Comparison of ENCODE assay signal across 8 cellular contexts in genomic region chr5:110727025-110727314, GRCh38. TPM values are rescaled to one million over a fixed set of nuclear protein-coding genes. Genes with fewer than 3 reads are reported as not detected.
DNase-seq lines count a peak whose midpoint lies in the region; ATAC-seq and TF ChIP-seq lines count a peak whose summit lies in the region.

No MANE protein-coding gene starts in this region.

- peak overlapping the region; percentile 85 for H3K4me3 Mint-ChIP-seq in activated naive CD4-positive, alpha-beta T cell treated with anti-CD3 and anti-CD28 coated beads, Interleukin-2, amount 10 ng/mL, durations not matched to agents 7 days and 5 days

- peak overlapping the region; percentile 56 to 68 (median 63) for H3K9ac ChIP-seq in skeletal muscle tissue (ENCODE audit: low read depth in 1 of 3, low read length in 3 of 3)

- H3K4me1 ChIP-seq in heart left ventricle = no peaks in the 10 kb centered on the region
- peaks cover 0 to 3% (median 0%) of the 10 kb centered on the region in 3 donors for H3K4me1 ChIP-seq in skeletal muscle tissue (ENCODE audit: control insufficient read depth in 3 of 3, insufficient read depth in 3 of 3, low read length in 3 of 3)

- no peak for TF ChIP-seq CTCF in WI38 (IDR thresholded peaks at IDR 0.05; ENCODE audit: low read depth, low read length)
- TF ChIP-seq CTCF in heart left ventricle (IDR thresholded peaks at IDR 0.05) = peak in 1 of 12 donors; percentile 7

- peaks cover 5% of the 10 kb centered on the region for H3K27me3 Mint-ChIP-seq in activated naive CD4-positive, alpha-beta T cell treated with anti-CD3 and anti-CD28 coated beads, Interleukin-2, amount 10 ng/mL, durations not matched to agents 7 days and 5 days

- H3K36me3 ChIP-seq in heart left ventricle (no peaks in the 10 kb centered on the region), skeletal muscle tissue (ENCODE audit: control insufficient read depth in 3 of 3, insufficient read depth in 3 of 3, low read length in 3 of 3) (no peaks in the 10 kb centered on the region)

- ATAC-seq in HG03139 (IDR thresholded peaks at IDR 0.05; ENCODE audit: unreplicated experiment) = peak; percentile 42
- ATAC-seq in heart left ventricle = peak in 3 of 4 donors; percentile 29 to 60 (median 47)

- H3K27ac ChIP-seq in heart left ventricle (peak overlapping the region in 3 of 12 donors; percentile 2 to 52 (median 12)), skeletal muscle tissue (ENCODE audit: low read depth, low read length) (no peak overlapping the region)

- 38 to 65% (median 48%) methylated on average over 5 of the region's 5 CpGs for WGBS in heart left ventricle, 4 donors

- CTCF ChIA-PET in activated naive CD4-positive, alpha-beta T cell treated with anti-CD3 and anti-CD28 coated beads, Interleukin-2, amount 10 ng/mL, durations not matched to agents 7 days and 5 days (lab: Charles Lee) = interaction anchor here (1.0 to 1.3 kb wide), 2 partner anchors 9 to 11 kb away, joined by 3 to 5 read pairs; no protein-coding TSS in a partner anchor

- H3K4me1 Mint-ChIP-seq in activated naive CD4-positive, alpha-beta T cell treated with anti-CD3 and anti-CD28 coated beads, Interleukin-2, amount 10 ng/mL, durations not matched to agents 7 days and 5 days = peaks cover 9% of the 10 kb centered on the region

- no peak for DNase-seq in activated naive CD4-positive, alpha-beta T cell treated with anti-CD3 and anti-CD28 coated beads, Interleukin-2, amount 10 ng/mL, durations not matched to agents 7 days and 5 days
- no peak for DNase-seq in activated naive CD4-positive, alpha-beta T cell treated with anti-CD3 and anti-CD28 coated beads, Interleukin-2, amount 50 U/mL, for 16 hours
- DNase-seq in heart left ventricle = no peak
- no peak for DNase-seq in G401 (ENCODE audit: low spot score)
- no peak for DNase-seq in activated gamma-delta T cell (lab: John Stamatoyannopoulos, UW)

- no peaks in the 10 kb centered on the region for H3K27me3 ChIP-seq in heart left ventricle
- no peaks in the 10 kb centered on the region for H3K27me3 ChIP-seq in skeletal muscle tissue (ENCODE audit: control insufficient read depth in 3 of 3, insufficient read depth in 3 of 3, low read length in 3 of 3)

- intact Hi-C loops in heart left ventricle (cut with DNase I) = no loop called here

- H3K4me3 ChIP-seq in WI38 (ENCODE audit: low read depth, low read length) (peak overlapping the region; percentile 38), heart left ventricle (peak overlapping the region; percentile 11 to 61 (median 48)), skeletal muscle tissue (ENCODE audit: low read length in 3 of 3) (peak overlapping the region; percentile 59 to 89 (median 77))

- TF ChIP-seq POLR2A in heart left ventricle (IDR thresholded peaks at IDR 0.05) = no peak

- H3K36me3 Mint-ChIP-seq in activated naive CD4-positive, alpha-beta T cell treated with anti-CD3 and anti-CD28 coated beads, Interleukin-2, amount 10 ng/mL, durations not matched to agents 7 days and 5 days = no peaks in the 10 kb centered on the region

- peak overlapping the region; percentile 84 for H3K27ac Mint-ChIP-seq in activated naive CD4-positive, alpha-beta T cell treated with anti-CD3 and anti-CD28 coated beads, Interleukin-2, amount 10 ng/mL, durations not matched to agents 7 days and 5 days

- H3K9me3 Mint-ChIP-seq in activated naive CD4-positive, alpha-beta T cell treated with anti-CD3 and anti-CD28 coated beads, Interleukin-2, amount 10 ng/mL, durations not matched to agents 7 days and 5 days = no peaks in the 10 kb centered on the region

- H3K9me3 ChIP-seq in heart left ventricle (no peaks in the 10 kb centered on the region), skeletal muscle tissue (ENCODE audit: control insufficient read depth in 3 of 3, low read length in 3 of 3) (no peaks in the 10 kb centered on the region)

- in situ Hi-C loops in G401 (cut with HindIII; ENCODE audit: low sequenced_read_pairs) = no loop called here

RNA-seq across cellular contexts. Expression of gene TMEM232, which starts 0.5 kb away (rescaled TPM):
- total RNA-seq in heart left ventricle (1 to 10 TPM in 8 of 9 donors, not detected in 1; 1.9 to 5.6 (median 3.1) TPM), skeletal muscle tissue (1.6 TPM)
- 1 to 10 TPM in 1 of 2 donors, under 1 TPM in 1; 0.30 to 1.0 TPM for polyA plus RNA-seq in heart left ventricle
- 0.07 TPM in 1 of 2 replicates, not detected in the other for total RNA-seq in G401 (2014; rRNA removed; shearing (Covaris generic))

RNA-seq across cellular contexts. Expression of gene SLC25A46, which starts 11.8 kb away (rescaled TPM):
- total RNA-seq in heart left ventricle (10 to 100 TPM; 52.2 to 71.5 (median 61.6) TPM), skeletal muscle tissue (32.9 TPM)
- polyA plus RNA-seq in heart left ventricle = 10 to 100 TPM; 12.9 to 47.2 TPM
- 45.7 and 62.6 TPM in 2 replicates for total RNA-seq in G401 (2014; rRNA removed; shearing (Covaris generic))
